Comparison of ENCODE assay signal across 1 cellular context in the genomic region with DNA sequence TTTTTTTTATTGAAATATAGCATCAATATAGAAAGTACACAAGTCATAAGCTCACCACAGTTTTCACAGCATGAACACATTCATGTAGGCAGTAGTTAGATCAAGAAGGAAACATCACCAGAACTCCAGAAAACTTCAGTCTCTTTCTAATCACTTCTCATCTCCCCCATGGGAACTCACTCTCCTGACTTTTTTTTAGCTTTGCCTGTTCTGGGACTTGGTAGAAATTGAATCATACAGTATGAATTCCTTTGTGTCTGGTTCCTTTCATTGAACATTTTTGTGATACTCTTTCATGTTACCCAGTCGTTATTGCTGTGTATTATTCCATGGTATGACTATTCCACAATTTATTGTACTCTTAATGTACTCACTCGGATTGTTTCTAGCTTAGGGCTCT.
TF ChIP-seq lines count a peak whose summit lies in the region.

No MANE protein-coding gene starts in this region.

TF ChIP-seq in HepG2, 621 proteins besides CTCF, POLR2A, EP300 and RAD21 (continued from another document):
- TF ChIP-seq, protein P1, sequence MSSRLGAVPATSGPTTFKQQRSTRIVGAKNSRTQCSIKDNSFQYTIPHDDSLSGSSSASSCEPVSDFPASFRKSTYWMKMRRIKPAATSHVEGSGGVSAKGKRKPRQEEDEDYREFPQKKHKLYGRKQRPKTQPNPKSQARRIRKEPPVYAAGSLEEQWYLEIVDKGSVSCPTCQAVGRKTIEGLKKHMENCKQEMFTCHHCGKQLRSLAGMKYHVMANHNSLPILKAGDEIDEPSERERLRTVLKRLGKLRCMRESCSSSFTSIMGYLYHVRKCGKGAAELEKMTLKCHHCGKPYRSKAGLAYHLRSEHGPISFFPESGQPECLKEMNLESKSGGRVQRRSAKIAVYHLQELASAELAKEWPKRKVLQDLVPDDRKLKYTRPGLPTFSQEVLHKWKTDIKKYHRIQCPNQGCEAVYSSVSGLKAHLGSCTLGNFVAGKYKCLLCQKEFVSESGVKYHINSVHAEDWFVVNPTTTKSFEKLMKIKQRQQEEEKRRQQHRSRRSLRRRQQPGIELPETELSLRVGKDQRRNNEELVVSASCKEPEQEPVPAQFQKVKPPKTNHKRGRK (CRISPR knock-in tag; IDR thresholded peaks at IDR 0.05): no peak
- no peak for TF ChIP-seq WIZ (CRISPR knock-in tag; IDR thresholded peaks at IDR 0.05)
- TF ChIP-seq, protein P2, sequence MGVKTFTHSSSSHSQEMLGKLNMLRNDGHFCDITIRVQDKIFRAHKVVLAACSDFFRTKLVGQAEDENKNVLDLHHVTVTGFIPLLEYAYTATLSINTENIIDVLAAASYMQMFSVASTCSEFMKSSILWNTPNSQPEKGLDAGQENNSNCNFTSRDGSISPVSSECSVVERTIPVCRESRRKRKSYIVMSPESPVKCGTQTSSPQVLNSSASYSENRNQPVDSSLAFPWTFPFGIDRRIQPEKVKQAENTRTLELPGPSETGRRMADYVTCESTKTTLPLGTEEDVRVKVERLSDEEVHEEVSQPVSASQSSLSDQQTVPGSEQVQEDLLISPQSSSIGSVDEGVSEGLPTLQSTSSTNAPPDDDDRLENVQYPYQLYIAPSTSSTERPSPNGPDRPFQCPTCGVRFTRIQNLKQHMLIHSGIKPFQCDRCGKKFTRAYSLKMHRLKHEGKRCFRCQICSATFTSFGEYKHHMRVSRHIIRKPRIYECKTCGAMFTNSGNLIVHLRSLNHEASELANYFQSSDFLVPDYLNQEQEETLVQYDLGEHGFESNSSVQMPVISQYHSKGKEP (CRISPR knock-in tag; IDR thresholded peaks at IDR 0.05): no peak
- TF ChIP-seq MAZ (IDR thresholded peaks at IDR 0.05; ENCODE audit: borderline replicate concordance, low read depth, low read length): no peak
- TF ChIP-seq MAZ (CRISPR knock-in tag; IDR thresholded peaks at IDR 0.05; ENCODE audit: low read depth): no peak
- no peak for TF ChIP-seq IKZF4 (CRISPR knock-in tag; IDR thresholded peaks at IDR 0.05; ENCODE audit: borderline replicate concordance, low read depth, not compliant biosample characterization)
- TF ChIP-seq CEBPG (CRISPR knock-in tag; IDR thresholded peaks at IDR 0.05): no peak
- TF ChIP-seq NFRKB (IDR thresholded peaks at IDR 0.05): no peak
- TF ChIP-seq, protein P3, sequence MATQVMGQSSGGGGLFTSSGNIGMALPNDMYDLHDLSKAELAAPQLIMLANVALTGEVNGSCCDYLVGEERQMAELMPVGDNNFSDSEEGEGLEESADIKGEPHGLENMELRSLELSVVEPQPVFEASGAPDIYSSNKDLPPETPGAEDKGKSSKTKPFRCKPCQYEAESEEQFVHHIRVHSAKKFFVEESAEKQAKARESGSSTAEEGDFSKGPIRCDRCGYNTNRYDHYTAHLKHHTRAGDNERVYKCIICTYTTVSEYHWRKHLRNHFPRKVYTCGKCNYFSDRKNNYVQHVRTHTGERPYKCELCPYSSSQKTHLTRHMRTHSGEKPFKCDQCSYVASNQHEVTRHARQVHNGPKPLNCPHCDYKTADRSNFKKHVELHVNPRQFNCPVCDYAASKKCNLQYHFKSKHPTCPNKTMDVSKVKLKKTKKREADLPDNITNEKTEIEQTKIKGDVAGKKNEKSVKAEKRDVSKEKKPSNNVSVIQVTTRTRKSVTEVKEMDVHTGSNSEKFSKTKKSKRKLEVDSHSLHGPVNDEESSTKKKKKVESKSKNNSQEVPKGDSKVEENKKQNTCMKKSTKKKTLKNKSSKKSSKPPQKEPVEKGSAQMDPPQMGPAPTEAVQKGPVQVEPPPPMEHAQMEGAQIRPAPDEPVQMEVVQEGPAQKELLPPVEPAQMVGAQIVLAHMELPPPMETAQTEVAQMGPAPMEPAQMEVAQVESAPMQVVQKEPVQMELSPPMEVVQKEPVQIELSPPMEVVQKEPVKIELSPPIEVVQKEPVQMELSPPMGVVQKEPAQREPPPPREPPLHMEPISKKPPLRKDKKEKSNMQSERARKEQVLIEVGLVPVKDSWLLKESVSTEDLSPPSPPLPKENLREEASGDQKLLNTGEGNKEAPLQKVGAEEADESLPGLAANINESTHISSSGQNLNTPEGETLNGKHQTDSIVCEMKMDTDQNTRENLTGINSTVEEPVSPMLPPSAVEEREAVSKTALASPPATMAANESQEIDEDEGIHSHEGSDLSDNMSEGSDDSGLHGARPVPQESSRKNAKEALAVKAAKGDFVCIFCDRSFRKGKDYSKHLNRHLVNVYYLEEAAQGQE (IDR thresholded peaks at IDR 0.05; ENCODE audit: borderline replicate concordance in 1 of 2, low read depth in 1 of 2, low read length in 2 of 2): no peak
- TF ChIP-seq, protein P4, sequence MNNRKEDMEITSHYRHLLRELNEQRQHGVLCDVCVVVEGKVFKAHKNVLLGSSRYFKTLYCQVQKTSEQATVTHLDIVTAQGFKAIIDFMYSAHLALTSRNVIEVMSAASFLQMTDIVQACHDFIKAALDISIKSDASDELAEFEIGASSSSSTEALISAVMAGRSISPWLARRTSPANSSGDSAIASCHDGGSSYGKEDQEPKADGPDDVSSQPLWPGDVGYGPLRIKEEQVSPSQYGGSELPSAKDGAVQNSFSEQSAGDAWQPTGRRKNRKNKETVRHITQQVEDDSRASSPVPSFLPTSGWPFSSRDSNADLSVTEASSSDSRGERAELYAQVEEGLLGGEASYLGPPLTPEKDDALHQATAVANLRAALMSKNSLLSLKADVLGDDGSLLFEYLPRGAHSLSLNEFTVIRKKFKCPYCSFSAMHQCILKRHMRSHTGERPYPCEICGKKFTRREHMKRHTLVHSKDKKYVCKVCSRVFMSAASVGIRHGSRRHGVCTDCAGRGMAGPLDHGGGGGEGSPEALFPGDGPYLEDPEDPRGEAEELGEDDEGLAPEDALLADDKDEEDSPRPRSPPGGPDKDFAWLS (CRISPR knock-in tag; IDR thresholded peaks at IDR 0.05; ENCODE audit: borderline replicate concordance): no peak
- no peak for TF ChIP-seq ZBTB10 (CRISPR knock-in tag; IDR thresholded peaks at IDR 0.05; ENCODE audit: borderline replicate concordance)
- TF ChIP-seq GTF2F1 (IDR thresholded peaks at IDR 0.05; ENCODE audit: low read length): no peak
- no peak for TF ChIP-seq NCOA1 (CRISPR knock-in tag; IDR thresholded peaks at IDR 0.05)
- TF ChIP-seq TAF15 (IDR thresholded peaks at IDR 0.05; ENCODE audit: low read depth, low read length, poor library complexity, severe bottlenecking): no peak
- no peak for TF ChIP-seq ATF3 (CRISPR knock-in tag; IDR thresholded peaks at IDR 0.05)
